ENCODE assay signal across 17 cellular contexts in genomic region chr2:105778344-105778607, GRCh38. TPM values are rescaled to one million over a fixed set of nuclear protein-coding genes. Genes with fewer than 3 reads are reported as not detected.
DNase-seq lines count a peak whose midpoint lies in the region; ATAC-seq and TF ChIP-seq lines count a peak whose summit lies in the region.
"Had no signal": no experiment of that assay in that cellular context is flagged by ENCODE, and none has a peak within 500 bp of the region (broad histone marks: within the 10 kb centered on the region; RNA-seq: fewer than 3 reads in every experiment).

No MANE protein-coding gene starts in this region.

- peak overlapping the region; percentile 95 for H3K27ac Mint-ChIP-seq in activated naive CD4-positive, alpha-beta T cell treated with anti-CD3 and anti-CD28 coated beads, Interleukin-2, amount 50 U/mL, for 24 hours
- H3K27ac Mint-ChIP-seq in activated naive CD4-positive, alpha-beta T cell treated with anti-CD3 and anti-CD28 coated beads for 36 hours, result no peak overlapping the region
- H3K27ac Mint-ChIP-seq in T-helper 17 cell (peak overlapping the region; percentile 96), immature natural killer cell (peak overlapping the region; percentile 82 to 95 (median 90))

- TF ChIP-seq POLR2A in vagina (IDR thresholded peaks at IDR 0.05), result no peak

- H3K27ac ChIP-seq in stomach smooth muscle (ENCODE audit: low read length) (peak overlapping the region; percentile 6), vagina (no peak overlapping the region)
- H3K27ac ChIP-seq: brain microvascular endothelial cell had no signal

- H3K36me3 ChIP-seq in stomach smooth muscle (ENCODE audit: control insufficient read depth in 2 of 2, insufficient read depth in 2 of 2, low read length in 2 of 2) (no peaks in the 10 kb centered on the region), vagina (no peaks in the 10 kb centered on the region)
- H3K36me3 ChIP-seq: brain microvascular endothelial cell, gastrocnemius medialis, HAP-1 had no signal

- no peaks in the 10 kb centered on the region for H3K27me3 Mint-ChIP-seq in activated naive CD4-positive, alpha-beta T cell treated with anti-CD3 and anti-CD28 coated beads, Interleukin-2, amount 50 U/mL, for 24 hours
- no peaks in the 10 kb centered on the region for H3K27me3 Mint-ChIP-seq in activated naive CD4-positive, alpha-beta T cell treated with anti-CD3 and anti-CD28 coated beads for 36 hours (ENCODE audit: low read depth)
- H3K27me3 Mint-ChIP-seq in T-helper 17 cell (no peaks in the 10 kb centered on the region), immature natural killer cell (ENCODE audit: low read depth in 3 of 3) (peaks cover 0 to 8% (median 0%) of the 10 kb centered on the region in 3 donors)

- H3K9me3 ChIP-seq in T-helper 17 cell (ENCODE audit: control insufficient read depth, low read length, poor library complexity, severe bottlenecking) (no peaks in the 10 kb centered on the region), stomach smooth muscle (ENCODE audit: control insufficient read depth in 2 of 2, low read length in 2 of 2) (no peaks in the 10 kb centered on the region), vagina (no peaks in the 10 kb centered on the region)
- H3K9me3 ChIP-seq: gastrocnemius medialis, HAP-1 had no signal

- H3K27me3 ChIP-seq in stomach smooth muscle (ENCODE audit: control insufficient read depth in 1 of 2, insufficient read depth in 2 of 2, low read length in 2 of 2), result no peaks in the 10 kb centered on the region
- H3K27me3 ChIP-seq in vagina, result no peaks in the 10 kb centered on the region
- H3K27me3 ChIP-seq: brain microvascular endothelial cell, gastrocnemius medialis had no signal

- peaks cover 96% of the 10 kb centered on the region for H3K4me1 Mint-ChIP-seq in activated naive CD4-positive, alpha-beta T cell treated with anti-CD3 and anti-CD28 coated beads, Interleukin-2, amount 50 U/mL, for 24 hours
- peaks cover 94% of the 10 kb centered on the region for H3K4me1 Mint-ChIP-seq in activated naive CD4-positive, alpha-beta T cell treated with anti-CD3 and anti-CD28 coated beads for 36 hours (ENCODE audit: low read depth)
- H3K4me1 Mint-ChIP-seq in T-helper 17 cell (peaks cover 84% of the 10 kb centered on the region), immature natural killer cell (peaks cover 88 to 95% of the 10 kb centered on the region in 2 donors)

- DNase-seq in activated naive CD4-positive, alpha-beta T cell treated with anti-CD3 and anti-CD28 coated beads for 36 hours, result no peak
- DNase-seq in T-helper 17 cell (no peak), immature natural killer cell (no peak), vagina (ENCODE audit: extremely low spot score in 2 of 2) (no peak), NCI-H146 (lab: John Stamatoyannopoulos, UW) (no peak), NCI-H187 treated with DMSO at 0.1 percent for 48 hours (lab: John Stamatoyannopoulos, UW) (no peak)
- DNase-seq: brain microvascular endothelial cell; erythroblast; gastrocnemius medialis; MM.1S; NCI-H1694 treated with DMSO at 0.1 percent for 48 hours; NK-92 treated with Interleukin-12 subunit alpha and Interleukin-12 subunit beta, amount 100 ng/mL, for 24 hours; nucleus accumbens; RPMI8226 had no signal

- no peaks in the 10 kb centered on the region for H3K9me3 Mint-ChIP-seq in activated naive CD4-positive, alpha-beta T cell treated with anti-CD3 and anti-CD28 coated beads, Interleukin-2, amount 50 U/mL, for 24 hours
- no peaks in the 10 kb centered on the region for H3K9me3 Mint-ChIP-seq in activated naive CD4-positive, alpha-beta T cell treated with anti-CD3 and anti-CD28 coated beads for 36 hours
- H3K9me3 Mint-ChIP-seq in immature natural killer cell, result no peaks in the 10 kb centered on the region

- peaks cover 47% of the 10 kb centered on the region for H3K4me1 ChIP-seq in stomach smooth muscle (ENCODE audit: control insufficient read depth, insufficient read depth, low read length)
- H3K4me1 ChIP-seq in vagina, result peaks cover 65% of the 10 kb centered on the region
- H3K4me1 ChIP-seq: HAP-1 had no signal

- no peak overlapping the region for H3K9ac ChIP-seq in stomach smooth muscle (ENCODE audit: low read length in 2 of 2)

- no peak overlapping the region for H3K4me3 ChIP-seq in stomach smooth muscle (ENCODE audit: low read length in 2 of 2)
- H3K4me3 ChIP-seq in vagina, result no peak overlapping the region
- H3K4me3 ChIP-seq: gastrocnemius medialis, HAP-1 had no signal

- ATAC-seq in T-helper 17 cell, result no peak

- peaks cover 9% of the 10 kb centered on the region for H3K36me3 Mint-ChIP-seq in activated naive CD4-positive, alpha-beta T cell treated with anti-CD3 and anti-CD28 coated beads, Interleukin-2, amount 50 U/mL, for 24 hours
- peaks cover 17% of the 10 kb centered on the region for H3K36me3 Mint-ChIP-seq in activated naive CD4-positive, alpha-beta T cell treated with anti-CD3 and anti-CD28 coated beads for 36 hours (ENCODE audit: low read depth)
- H3K36me3 Mint-ChIP-seq in T-helper 17 cell (ENCODE audit: low read depth) (peaks cover 7% of the 10 kb centered on the region), immature natural killer cell (peaks cover 0 to 6% (median 0%) of the 10 kb centered on the region in 3 donors)

- intact Hi-C loops in activated naive CD4-positive, alpha-beta T cell treated with anti-CD3 and anti-CD28 coated beads for 36 hours (cut with micrococcal nuclease), result no loop called here
- intact Hi-C loops in vagina (cut with DNase I), result no loop called here

- no peak for TF ChIP-seq CTCF in vagina (IDR thresholded peaks at IDR 0.05)

- peak overlapping the region; percentile 66 for H3K4me3 Mint-ChIP-seq in activated naive CD4-positive, alpha-beta T cell treated with anti-CD3 and anti-CD28 coated beads, Interleukin-2, amount 50 U/mL, for 24 hours
- no peak overlapping the region for H3K4me3 Mint-ChIP-seq in activated naive CD4-positive, alpha-beta T cell treated with anti-CD3 and anti-CD28 coated beads for 36 hours
- H3K4me3 Mint-ChIP-seq in T-helper 17 cell (peak overlapping the region; percentile 86), immature natural killer cell (peak overlapping the region in 4 of 5 donors; percentile 55 to 85 (median 70))

- CTCF ChIA-PET in activated naive CD4-positive, alpha-beta T cell treated with anti-CD3 and anti-CD28 coated beads for 36 hours (lab: Charles Lee), result interaction anchor here (1.2 to 2.0 kb wide), 4 partner anchors 9 to 202 kb away, joined by 3 to 9 read pairs (median 8); no protein-coding TSS in a partner anchor

RNA-seq across cellular contexts. Expression of gene NCK2, which starts 33.6 kb away (rescaled TPM):
- 100 to 1,000 TPM; 106 to 113 TPM for total RNA-seq in activated naive CD4-positive, alpha-beta T cell treated with anti-CD3 and anti-CD28 coated beads for 36 hours
- total RNA-seq in T-helper 17 cell (100 to 1,000 TPM; 114 to 151 TPM), vagina (45.9 TPM)
- polyA plus RNA-seq in immature natural killer cell, result 10 to 100 TPM; 10.7 to 22.1 (median 16.2) TPM
